In genomic region chr11:125253795-125254525, GRCh38 we compare ENCODE assay signal across 31 cellular contexts.
DNase-seq lines count a peak whose midpoint lies in the region; ATAC-seq, FAIRE-seq and TF ChIP-seq lines count a peak whose summit lies in the region.
"Had no signal": no experiment of that assay in that cellular context is flagged by ENCODE, and none has a peak within 500 bp of the region (broad histone marks: within the 10 kb centered on the region; RNA-seq: fewer than 3 reads in every experiment).

No MANE protein-coding gene starts in this region.

- H3K4me2 ChIP-seq in astrocyte (ENCODE audit: low read length), result no peak overlapping the region

- no peaks in the 10 kb centered on the region for H4K20me1 ChIP-seq in astrocyte (ENCODE audit: insufficient read depth, low read length)
- H4K20me1 ChIP-seq: BLaER1 treated with 17β-estradiol and CSF1 and Interleukin-3, amounts not matched to agents 10 nM and 100 nM had no signal

- peaks cover 28% of the 10 kb centered on the region for H3K36me3 Mint-ChIP-seq in astrocyte (ENCODE audit: low read depth, unreplicated experiment)
- peaks cover 4% of the 10 kb centered on the region for H3K36me3 Mint-ChIP-seq in nephron (ENCODE audit: low read depth)
- H3K36me3 Mint-ChIP-seq: activated naive CD8-positive, alpha-beta T cell; mesothelial cell of epicardium; naive thymus-derived CD8-positive, alpha-beta T cell had no signal

- DNase-seq in astrocyte (ENCODE audit: low read depth) (no peak), Right ventricle myocardium superior (no peak), upper lobe of right lung (peak; percentile 47), NCI-H2081 treated with DMSO at 0.1 percent for 48 hours (lab: John Stamatoyannopoulos, UW) (no peak), HuH-7.5 (ENCODE audit: low spot score) (no peak), HT-29 (ENCODE audit: low spot score) (no peak)
- DNase-seq: activated CD4-positive, alpha-beta T cell treated with anti-CD3 and anti-CD28 coated beads for 4 hours; activated T-cell treated with anti-CD3 and anti-CD28 coated beads for 4 hours; DMS153; effector memory CD8-positive, alpha-beta T cell; GOT3; HFFc6; KBM-7; naive thymus-derived CD8-positive, alpha-beta T cell; NCI-H1092 treated with DMSO at 0.1 percent for 48 hours; NCI-H187; NCI-H226; NCI-H69; SHP77 treated with DMSO at 0.1 percent for 48 hours; stimulated activated naive CD4-positive, alpha-beta T cell treated with Interleukin-2 at 50 U/mL for 16 hours had no signal

- H3K9ac ChIP-seq in astrocyte (ENCODE audit: low read length), result no peak overlapping the region
- H3K9ac ChIP-seq: BLaER1 treated with 17β-estradiol and CSF1 and Interleukin-3, amounts not matched to agents 10 nM and 100 nM had no signal

- no peaks in the 10 kb centered on the region for H3K9me3 ChIP-seq in astrocyte (ENCODE audit: insufficient read depth, low read depth, low read length)
- no peaks in the 10 kb centered on the region for H3K9me3 ChIP-seq in upper lobe of right lung
- H3K9me3 ChIP-seq: BLaER1 treated with 17β-estradiol and CSF1 and Interleukin-3, amounts not matched to agents 10 nM and 100 nM had no signal

- no peak overlapping the region for H3K27ac ChIP-seq in astrocyte (ENCODE audit: low read depth, low read length)
- H3K27ac ChIP-seq in upper lobe of right lung, result peak overlapping the region; percentile 11
- H3K27ac ChIP-seq: BLaER1 treated with 17β-estradiol and CSF1 and Interleukin-3, amounts not matched to agents 10 nM and 100 nM; coronary artery; skin epidermis had no signal

- intact Hi-C loops in Right ventricle myocardium superior (cut with DNase I) (no loop called here), upper lobe of right lung (cut with DNase I) (no loop called here)

- TF ChIP-seq CTCF in astrocyte (IDR thresholded peaks at IDR 0.05; ENCODE audit: insufficient read depth, low read depth, low read length) (no peak), nephron (IDR thresholded peaks at IDR 0.05; ENCODE audit: unreplicated experiment in 3 of 3) (no peak), upper lobe of right lung (IDR thresholded peaks at IDR 0.05) (no peak)

- no peak overlapping the region for H3K27ac Mint-ChIP-seq in astrocyte (ENCODE audit: unreplicated experiment)
- H3K27ac Mint-ChIP-seq in nephron, result peak overlapping the region; percentile 48 to 95 (median 57)
- H3K27ac Mint-ChIP-seq: activated naive CD8-positive, alpha-beta T cell; effector memory CD8-positive, alpha-beta T cell; HFFc6; mesothelial cell of epicardium; naive thymus-derived CD8-positive, alpha-beta T cell had no signal

- H3K27me3 ChIP-seq in astrocyte (ENCODE audit: insufficient read depth, low read length), result no peaks in the 10 kb centered on the region
- H3K27me3 ChIP-seq in upper lobe of right lung, result no peaks in the 10 kb centered on the region
- H3K27me3 ChIP-seq: BLaER1 treated with 17β-estradiol and CSF1 and Interleukin-3, amounts not matched to agents 10 nM and 100 nM had no signal

- ATAC-seq in Right ventricle myocardium superior (ENCODE audit: poor library complexity) (peak; percentile 60), upper lobe of right lung (no peak)
- ATAC-seq: effector memory CD8-positive, alpha-beta T cell; GM12878; naive thymus-derived CD8-positive, alpha-beta T cell had no signal

- H3K4me1 Mint-ChIP-seq in astrocyte (ENCODE audit: low read depth, unreplicated experiment) (peaks cover 47% of the 10 kb centered on the region), nephron (peaks cover 73% of the 10 kb centered on the region)
- H3K4me1 Mint-ChIP-seq: naive thymus-derived CD8-positive, alpha-beta T cell had no signal

- H3K79me2 ChIP-seq in astrocyte (ENCODE audit: insufficient read depth, low read length), result peaks cover 2% of the 10 kb centered on the region

- H3K4me1 ChIP-seq in astrocyte (ENCODE audit: insufficient read depth, low read length) (peaks cover 11% of the 10 kb centered on the region), upper lobe of right lung (peaks cover 6% of the 10 kb centered on the region)

- H3K4me3 ChIP-seq in astrocyte (ENCODE audit: insufficient read depth, low read depth, low read length) (no peak overlapping the region), upper lobe of right lung (no peak overlapping the region)
- H3K4me3 ChIP-seq: BLaER1 treated with 17β-estradiol and CSF1 and Interleukin-3, amounts not matched to agents 10 nM and 100 nM; coronary artery; GM12878; skin epidermis had no signal

- H3K36me3 ChIP-seq in astrocyte (ENCODE audit: insufficient read depth, low read length), result no peaks in the 10 kb centered on the region
- no peaks in the 10 kb centered on the region for H3K36me3 ChIP-seq in upper lobe of right lung
- H3K36me3 ChIP-seq: BLaER1 treated with 17β-estradiol and CSF1 and Interleukin-3, amounts not matched to agents 10 nM and 100 nM had no signal

- H3K4me3 Mint-ChIP-seq in astrocyte (ENCODE audit: unreplicated experiment) (peak overlapping the region; percentile 50), nephron (no peak overlapping the region)
- H3K4me3 Mint-ChIP-seq: activated naive CD8-positive, alpha-beta T cell; effector memory CD8-positive, alpha-beta T cell; HFFc6; mesothelial cell of epicardium; naive thymus-derived CD8-positive, alpha-beta T cell had no signal

- no peak overlapping the region for H2AFZ ChIP-seq in astrocyte (ENCODE audit: low read depth, low read length)

- no peak for FAIRE-seq in astrocyte (lab: Jason Lieb, UNC)
- FAIRE-seq: bronchial epithelial cell, GM12878, GM19239, HTR-8/SVneo, keratinocyte had no signal

- H3K27me3 Mint-ChIP-seq in astrocyte (ENCODE audit: low read depth, unreplicated experiment), result no peaks in the 10 kb centered on the region
- peaks cover 3% of the 10 kb centered on the region for H3K27me3 Mint-ChIP-seq in nephron (ENCODE audit: low read depth)

- H3K9me3 Mint-ChIP-seq in astrocyte (ENCODE audit: unreplicated experiment) (peaks cover 1% of the 10 kb centered on the region), nephron (no peaks in the 10 kb centered on the region)
- H3K9me3 Mint-ChIP-seq: effector memory CD8-positive, alpha-beta T cell; HFFc6; mesothelial cell of epicardium; naive thymus-derived CD8-positive, alpha-beta T cell had no signal
